In genomic region chr17:39200957-39201510, GRCh38 we compare ENCODE assay signal across 8 cellular contexts. TPM values are rescaled to one million over a fixed set of nuclear protein-coding genes. Genes with fewer than 3 reads are reported as not detected.
DNase-seq lines count a peak whose midpoint lies in the region; ATAC-seq, FAIRE-seq and TF ChIP-seq lines count a peak whose summit lies in the region.

No MANE protein-coding gene starts in this region.

- H2AFZ ChIP-seq in DND-41 (ENCODE audit: low read depth, low read length) (peak overlapping the region; percentile 87; the same call in 1 of the 2 replicates), OCI-LY7 (ENCODE audit: low read length) (no peak overlapping the region)

- POLR2A ChIA-PET in OCI-LY7 (lab: Charles Lee) = no interaction called here

- H3K36me3 ChIP-seq in DND-41 (ENCODE audit: insufficient read depth, low read length) (peaks cover 49% of the 10 kb centered on the region), OCI-LY7 (ENCODE audit: insufficient read depth, low read length) (peaks cover 55% of the 10 kb centered on the region), pancreas (peaks cover 5 to 39% (median 27%) of the 10 kb centered on the region in 3 donors)

- TF ChIP-seq CTCF in DND-41 (IDR thresholded peaks at IDR 0.05; ENCODE audit: borderline replicate concordance, extremely low read depth, low read length, poor library complexity, severe bottlenecking) (no peak), OCI-LY7 (conservative IDR thresholded peaks at IDR 0.05; ENCODE audit: low read length) (no peak), epithelial cell of esophagus (IDR thresholded peaks at IDR 0.05; ENCODE audit: insufficient read depth, low read depth, low read length, missing control alignments) (no peak), pancreas (IDR thresholded peaks at IDR 0.05) (no peak)

- 24 to 32% methylated on average over 11 of the region's 11 CpGs for WGBS in pancreas, 2 donors

- no TSS peak for BruUV-seq in OCI-LY7 (replicated peaks; lab: Mats Ljungman, UMichigan)

- peak overlapping the region; percentile 99 for H3K27ac ChIP-seq in DND-41 (ENCODE audit: low read length)
- H3K27ac ChIP-seq in OCI-LY7 (ENCODE audit: low read depth, low read length, poor library complexity, severe bottlenecking) = peak overlapping the region; percentile 88
- peak overlapping the region in 3 of 4 donors; percentile 94 to 99 (median 99) for H3K27ac ChIP-seq in pancreas

- H3K4me3 ChIP-seq in DND-41 (ENCODE audit: low read depth in 1 of 2, low read length in 2 of 2) (peak overlapping the region; percentile 88 to 97), OCI-LY7 (ENCODE audit: low read depth, low read length, poor library complexity, severe bottlenecking) (peak overlapping the region; percentile 91), epithelial cell of esophagus (ENCODE audit: low read length) (peak overlapping the region; percentile 99), pancreas (peak overlapping the region; percentile 73 to 96 (median 86))

- peaks cover 46% of the 10 kb centered on the region for H4K20me1 ChIP-seq in DND-41 (ENCODE audit: insufficient read depth, low read length)
- peaks cover 24% of the 10 kb centered on the region for H4K20me1 ChIP-seq in OCI-LY7 (ENCODE audit: insufficient read depth, low read length)

- H3K9ac ChIP-seq in DND-41 (ENCODE audit: low read depth, low read length) = peak overlapping the region; percentile 79

- H3K79me2 ChIP-seq in DND-41 (ENCODE audit: insufficient read depth, low read length) = peaks cover 48% of the 10 kb centered on the region
- H3K79me2 ChIP-seq in OCI-LY7 (ENCODE audit: insufficient read depth, low read depth, low read length) = peaks cover 40% of the 10 kb centered on the region

- intact Hi-C loops in OCI-LY7 (cut with micrococcal nuclease; ENCODE audit: unreplicated experiment) (loop anchor here (1.0 kb wide), 1 partner anchor 47 kb away; no protein-coding TSS in a partner anchor), pancreas (cut with DNase I) (no loop called here)

- FAIRE-seq in pancreas (lab: Jason Lieb, UNC) = no peak

- H3K9me3 ChIP-seq in DND-41 (ENCODE audit: insufficient read depth, low read length, severe bottlenecking) (no peaks in the 10 kb centered on the region), OCI-LY7 (ENCODE audit: low read length) (no peaks in the 10 kb centered on the region), pancreas (no peaks in the 10 kb centered on the region)

- H3K4me2 ChIP-seq in DND-41 (ENCODE audit: insufficient read depth, low read length) (peak overlapping the region; percentile 98), OCI-LY7 (ENCODE audit: low read length) (peak overlapping the region; percentile 96)

- H3K4me1 ChIP-seq in DND-41 (ENCODE audit: insufficient read depth, low read length) (peaks cover 52% of the 10 kb centered on the region), OCI-LY7 (ENCODE audit: insufficient read depth, low read length, poor library complexity, severe bottlenecking) (peaks cover 60% of the 10 kb centered on the region), pancreas (peaks cover 0 to 13% (median 12%) of the 10 kb centered on the region in 3 donors)

- CTCF ChIA-PET in OCI-LY7 (lab: Charles Lee; ENCODE audit: unreplicated experiment) = interaction anchor here (1.8 kb wide), 1 partner anchor 44 kb away, joined by 9 read pairs; no protein-coding TSS in a partner anchor

- no peak for ATAC-seq in DND-41 (ENCODE audit: insufficient read depth, low read depth)
- ATAC-seq in pancreas = no peak
- no peak for ATAC-seq in HG03039 (IDR thresholded peaks at IDR 0.05; ENCODE audit: unreplicated experiment)

- H3K9me2 ChIP-seq in OCI-LY7 (ENCODE audit: insufficient read depth, low read length) = no peaks in the 10 kb centered on the region

- H3K27me3 ChIP-seq in DND-41 (ENCODE audit: insufficient read depth, low read length, poor library complexity) = no peaks in the 10 kb centered on the region
- H3K27me3 ChIP-seq in pancreas = no peaks in the 10 kb centered on the region

- DNase-seq in DND-41 (no peak), OCI-LY7 (ENCODE audit: low spot score) (peak; percentile 33), epithelial cell of esophagus (ENCODE audit: low read depth) (no peak), pancreas (no peak), NCI-H446 (lab: John Stamatoyannopoulos, UW) (no peak), AML-193 (lab: John Stamatoyannopoulos, UW) (no peak), NCI-H226 (no peak)

RNA-seq across cellular contexts. Expression of gene RPL19, which starts 1.0 kb away (rescaled TPM):
- 4,395 and 6,079 TPM in 2 replicates for total RNA-seq in OCI-LY7 (2014; rRNA removed; shearing (Covaris generic))
- total RNA-seq in OCI-LY7 (2022) (3,132 and 3,168 TPM in 2 replicates), pancreas (1,000 to 10,000 TPM in 3 of 6 donors, 100 to 1,000 TPM in 3; 925 to 1,465 (median 1,055) TPM)
- polyA plus RNA-seq in pancreas = 1,000 to 10,000 TPM; 1,688 to 1,714 TPM

RNA-seq across cellular contexts. Expression of gene CACNB1, which starts 3.6 kb away (rescaled TPM):
- total RNA-seq in OCI-LY7 (2014; rRNA removed; shearing (Covaris generic)) = 17.9 and 23.7 TPM in 2 replicates
- total RNA-seq in OCI-LY7 (2022) (30.9 and 35.5 TPM in 2 replicates), pancreas (1 to 10 TPM; 1.8 to 3.3 (median 2.4) TPM)
- polyA plus RNA-seq in pancreas = 1 to 10 TPM; 6.5 to 6.8 TPM

RNA-seq across cellular contexts. Expression of gene STAC2, which starts 24.7 kb away (rescaled TPM):
- total RNA-seq in OCI-LY7 (2014; rRNA removed; shearing (Covaris generic)) = 0.03 TPM in 1 of 2 replicates, not detected in the other
- total RNA-seq in OCI-LY7 (2022) = not detected in 2 replicates
- total RNA-seq in pancreas = under 1 TPM in 3 of 6 donors, not detected in 3; 0.08 to 0.12 (median 0.09) TPM
- under 1 TPM; 0.07 to 0.11 TPM for polyA plus RNA-seq in pancreas

RNA-seq across cellular contexts. Expression of gene ARL5C, which starts 35.1 kb away (rescaled TPM):
- total RNA-seq in OCI-LY7 (2014; rRNA removed; shearing (Covaris generic)) = 0.16 and 2.4 TPM in 2 replicates
- total RNA-seq in OCI-LY7 (2022) (0.65 and 0.68 TPM in 2 replicates), pancreas (under 1 TPM in 4 of 6 donors, not detected in 2; 0.31 to 0.87 (median 0.72) TPM)
- 1 to 10 TPM in 1 of 2 donors, not detected in 1; 1.0 TPM for polyA plus RNA-seq in pancreas

RNA-seq across cellular contexts. Expression of gene PLXDC1, which starts 49.6 kb away (rescaled TPM):
- 0.13 and 0.41 TPM in 2 replicates for total RNA-seq in OCI-LY7 (2014; rRNA removed; shearing (Covaris generic))
- total RNA-seq in OCI-LY7 (2022) (0.67 TPM in 1 of 2 replicates, not detected in the other), pancreas (1 to 10 TPM in 5 of 6 donors, under 1 TPM in 1; 0.88 to 5.6 (median 1.8) TPM)
- 1 to 10 TPM; 1.8 to 4.0 TPM for polyA plus RNA-seq in pancreas

Comparison
In these comparisons a context has a peak if more than half of its experiments do, and no peak if none do; other contexts are left out.
1. RNA of gene CACNB1, which starts 3.6 kb away (total RNA-seq): 17.9 to 35.5 TPM in OCI-LY7; 1.8 to 3.3 TPM in pancreas; every median in the first group is over 4 times any median in the second.
2. Peak in every context shown above with its lines, with median percentiles within 50 percentile points of each other: H3K27ac ChIP-seq and H3K4me3 ChIP-seq.